In genomic region chr5:72648511-72648910, GRCh38 we compare ENCODE assay signal across 19 cellular contexts.
DNase-seq lines count a peak whose midpoint lies in the region; ATAC-seq and TF ChIP-seq lines count a peak whose summit lies in the region.
"Had no signal": no experiment of that assay in that cellular context is flagged by ENCODE, and none has a peak within 500 bp of the region (broad histone marks: within the 10 kb centered on the region; RNA-seq: fewer than 3 reads in every experiment).

No MANE protein-coding gene starts in this region.

- H3K4me1 ChIP-seq in smooth muscle cell (ENCODE audit: low read depth) (peaks cover 4% of the 10 kb centered on the region), foreskin keratinocyte (no peaks in the 10 kb centered on the region)

- no peaks in the 10 kb centered on the region for H3K36me3 ChIP-seq in smooth muscle cell (ENCODE audit: low read depth)
- H3K36me3 ChIP-seq: brain microvascular endothelial cell had no signal

- H3K79me2 ChIP-seq in smooth muscle cell (ENCODE audit: low read depth), result no peaks in the 10 kb centered on the region

- H3K9me3 ChIP-seq in smooth muscle cell (replicated peaks; ENCODE audit: low read depth), result no peaks in the 10 kb centered on the region

- ATAC-seq in HG03457 (IDR thresholded peaks at IDR 0.05; ENCODE audit: unreplicated experiment) (no peak), foreskin keratinocyte (no peak)
- ATAC-seq: activated naive CD4-positive, alpha-beta T cell treated with anti-CD3 and anti-CD28 coated beads, Interleukin-2, amount 50 U/mL, for 72 hours; esophagus mucosa; natural killer cell treated with Interleukin-12 subunit alpha and Interleukin-12 subunit beta and Interleukin-15 and Interleukin-18, amount 100 ng/mL, for 72 hours had no signal

- DNase-seq in NCI-H1417 (lab: John Stamatoyannopoulos, UW) (peak in 2 of 3 experiments; percentile 1 to 32), NCI-H1417 treated with DMSO at 0.1 percent for 48 hours (lab: John Stamatoyannopoulos, UW) (no peak), SK-N-DZ (ENCODE audit: low spot score) (peak; percentile 67), inferior parietal cortex (ENCODE audit: extremely low spot score) (peak; percentile 60), smooth muscle cell (lab: John Stamatoyannopoulos, UW; ENCODE audit: unreplicated experiment) (no peak), foreskin keratinocyte (no peak), activated gamma-delta T cell treated with Interleukin-2 at 50 U/mL for 16 hours (no peak)
- DNase-seq: activated CD4-positive, alpha-beta T cell treated with anti-CD3 and anti-CD28 coated beads, Interleukin-2, amount 10 ng/mL, durations not matched to agents 24 days and 14 days; brain microvascular endothelial cell; CD4-positive, CD25-positive, alpha-beta regulatory T cell; DMS79 treated with DMSO at 0.1 percent for 48 hours; NCI-H187; NCI-H524; stimulated activated naive CD4-positive, alpha-beta T cell had no signal

- no peak overlapping the region for H2AFZ ChIP-seq in smooth muscle cell (ENCODE audit: low read depth)

- no peak overlapping the region for H3K4me2 ChIP-seq in smooth muscle cell

- H3K27me3 ChIP-seq in smooth muscle cell (ENCODE audit: low read depth) (no peaks in the 10 kb centered on the region), foreskin keratinocyte (peaks cover 22% of the 10 kb centered on the region)
- H3K27me3 ChIP-seq: brain microvascular endothelial cell had no signal

- no peak for TF ChIP-seq CTCF in smooth muscle cell (IDR thresholded peaks at IDR 0.05; ENCODE audit: borderline replicate concordance, insufficient read depth, poor library complexity, severe bottlenecking)
- TF ChIP-seq CTCF in foreskin keratinocyte (conservative IDR thresholded peaks at IDR 0.05), result no peak

- H4K20me1 ChIP-seq in smooth muscle cell (ENCODE audit: low read depth), result no peaks in the 10 kb centered on the region

- WGBS in smooth muscle cell (ENCODE audit: low lambda C conversion rate), result 55% methylated on average over 1 of the region's 1 CpG

- peak overlapping the region; percentile 50 for H3K27ac ChIP-seq in smooth muscle cell (ENCODE audit: low read depth)
- H3K27ac ChIP-seq in foreskin keratinocyte, result no peak overlapping the region
- H3K27ac ChIP-seq: brain microvascular endothelial cell, SK-N-MC had no signal

- no peak overlapping the region for H3K4me3 ChIP-seq in smooth muscle cell
- H3K4me3 ChIP-seq: SK-N-MC had no signal

- H3F3A ChIP-seq in smooth muscle cell (ENCODE audit: low read depth), result peaks cover 4% of the 10 kb centered on the region

- H3K9ac ChIP-seq in smooth muscle cell (ENCODE audit: low read depth), result no peak overlapping the region

Comparison
In these comparisons a context has a peak if more than half of its experiments do, and no peak if none do; other contexts are left out.
1. DNase-seq: peak in NCI-H1417 (2 of 3), SK-N-DZ (single experiment) and inferior parietal cortex (single experiment); none in NCI-H1417 treated with DMSO at 0.1 percent for 48 hours (single experiment), smooth muscle cell (single experiment), foreskin keratinocyte (0 of 2) and activated gamma-delta T cell treated with Interleukin-2 at 50 U/mL for 16 hours (single experiment).